ENCODE assay signal across 10 cellular contexts in the genomic region with DNA sequence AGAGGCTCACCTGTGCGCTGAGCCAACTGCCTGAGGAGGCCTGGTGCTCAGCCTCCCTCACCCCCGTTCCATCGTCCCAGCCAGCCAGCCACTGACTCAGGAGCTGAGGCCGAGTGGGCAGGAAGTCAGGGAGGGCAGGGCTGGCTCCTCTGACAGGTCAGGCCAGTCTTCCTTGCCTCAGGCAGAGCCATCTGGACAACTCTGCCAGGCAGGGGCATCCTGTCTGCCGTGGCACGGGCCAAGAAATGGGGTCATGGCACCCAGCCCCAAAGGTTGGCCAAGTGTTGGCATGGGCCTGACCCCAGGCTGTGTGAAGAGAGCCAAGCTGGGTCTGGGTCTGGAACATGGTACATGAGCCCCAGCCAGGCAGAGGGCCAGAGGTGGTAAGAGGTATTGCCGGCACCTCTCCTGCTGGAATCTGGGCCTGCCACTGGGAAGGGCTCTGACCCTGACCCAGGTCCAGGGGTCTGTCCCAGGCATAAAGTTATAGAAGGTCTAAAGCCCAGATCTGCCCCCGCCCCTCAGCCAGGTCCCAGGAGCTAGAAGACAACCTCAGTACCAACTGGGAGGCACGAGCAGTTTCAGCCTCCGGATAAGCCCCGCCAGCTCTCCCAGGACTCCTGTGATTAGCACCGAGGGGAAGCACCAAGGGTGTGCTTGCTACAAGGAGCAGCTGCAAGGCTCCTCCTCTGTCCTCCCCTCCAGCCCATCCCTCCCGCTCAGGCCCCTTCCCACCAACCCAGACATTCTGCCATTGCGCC. TPM values are rescaled to one million over a fixed set of nuclear protein-coding genes. Genes with fewer than 3 reads are reported as not detected.
DNase-seq lines count a peak whose midpoint lies in the region; ATAC-seq and TF ChIP-seq lines count a peak whose summit lies in the region.
"Had no signal": no experiment of that assay in that cellular context is flagged by ENCODE, and none has a peak within 500 bp of the region (broad histone marks: within the 10 kb centered on the region; RNA-seq: fewer than 3 reads in every experiment).

No MANE protein-coding gene starts in this region.

- CTCF ChIA-PET in HEK293T (lab: Yijun Ruan, JAX), result interaction anchor here (1.2 kb wide), 1 partner anchor 33 kb away, joined by 3 read pairs; no protein-coding TSS in a partner anchor

- H3K4me1 ChIP-seq in thoracic aorta (ENCODE audit: control insufficient read depth in 1 of 2, low read depth in 2 of 2), result peaks cover 28 to 41% of the 10 kb centered on the region in 2 donors

- TF ChIP-seq CTCF in fibroblast of mammary gland (conservative IDR thresholded peaks at IDR 0.05; ENCODE audit: control insufficient read depth, insufficient read depth, low read depth, low read length) (no peak), thoracic aorta (IDR thresholded peaks at IDR 0.05) (no peak)

- H3K27me3 ChIP-seq in thoracic aorta (replicated peaks; ENCODE audit: insufficient read depth), result no peaks in the 10 kb centered on the region

- no peak for ATAC-seq in thoracic aorta (ENCODE audit: insufficient number of reproducible peaks, low FRiP score, low read depth)
- ATAC-seq: sciatic nerve had no signal

- H3K9me3 ChIP-seq in thoracic aorta, result no peaks in the 10 kb centered on the region

- H3K4me3 ChIP-seq in fibroblast of mammary gland (ENCODE audit: control insufficient read depth, low read depth, low read length) (no peak overlapping the region), thoracic aorta (no peak overlapping the region)

- peak overlapping the region; percentile 99 for H3K27ac ChIP-seq in thoracic aorta

- DNase-seq in GOT3 (lab: John Stamatoyannopoulos, UW) (peak; percentile 19), RPMI7951 (ENCODE audit: low read depth) (peak; percentile 79), fibroblast of mammary gland (ENCODE audit: low read depth) (peak; percentile 48), thoracic aorta (ENCODE audit: low spot score) (peak; percentile 54), KG1 (lab: John Stamatoyannopoulos, UW) (no peak), HEK293T (ENCODE audit: extremely low spot score) (no peak)
- DNase-seq in activated naive CD4-positive, alpha-beta T cell treated with Interleukin-2 at 50 U/mL for 16 hours, result no peak
- DNase-seq: activated T-cell treated with anti-CD3 and anti-CD28 coated beads for 4 hours, NCI-H774 had no signal

- peaks cover 6% of the 10 kb centered on the region for H3K36me3 ChIP-seq in thoracic aorta

- POLR2A ChIA-PET in HEK293T (lab: Yijun Ruan, JAX), result no interaction called here

TF ChIP-seq in HEK293T, 16 proteins besides CTCF, POLR2A, EP300 and RAD21:
- no peak for TF ChIP-seq CTBP1 (IDR thresholded peaks at IDR 0.05; ENCODE audit: borderline replicate concordance)
- TF ChIP-seq ELF4 (IDR thresholded peaks at IDR 0.05), result no peak
- TF ChIP-seq L3MBTL2 (conservative IDR thresholded peaks at IDR 0.05), result no peak
- TF ChIP-seq SP1 (IDR thresholded peaks at IDR 0.05), result no peak
- TF ChIP-seq, protein P1, sequence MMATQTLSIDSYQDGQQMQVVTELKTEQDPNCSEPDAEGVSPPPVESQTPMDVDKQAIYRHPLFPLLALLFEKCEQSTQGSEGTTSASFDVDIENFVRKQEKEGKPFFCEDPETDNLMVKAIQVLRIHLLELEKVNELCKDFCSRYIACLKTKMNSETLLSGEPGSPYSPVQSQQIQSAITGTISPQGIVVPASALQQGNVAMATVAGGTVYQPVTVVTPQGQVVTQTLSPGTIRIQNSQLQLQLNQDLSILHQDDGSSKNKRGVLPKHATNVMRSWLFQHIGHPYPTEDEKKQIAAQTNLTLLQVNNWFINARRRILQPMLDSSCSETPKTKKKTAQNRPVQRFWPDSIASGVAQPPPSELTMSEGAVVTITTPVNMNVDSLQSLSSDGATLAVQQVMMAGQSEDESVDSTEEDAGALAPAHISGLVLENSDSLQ (IDR thresholded peaks at IDR 0.05), result no peak
- no peak for TF ChIP-seq LEF1 (IDR thresholded peaks at IDR 0.05; ENCODE audit: borderline replicate concordance)
- no peak for TF ChIP-seq HDGF (IDR thresholded peaks at IDR 0.05; ENCODE audit: borderline replicate concordance)
- TF ChIP-seq BHLHE40 (IDR thresholded peaks at IDR 0.05; ENCODE audit: borderline replicate concordance), result no peak
- no peak for TF ChIP-seq ARNT (IDR thresholded peaks at IDR 0.05)
- TF ChIP-seq ZNF384 (IDR thresholded peaks at IDR 0.05), result no peak
- no peak for TF ChIP-seq FOXK2 (IDR thresholded peaks at IDR 0.05)
- no peak for TF ChIP-seq FOXM1 (IDR thresholded peaks at IDR 0.05; ENCODE audit: borderline replicate concordance)
- no peak for TF ChIP-seq FOXA1 (IDR thresholded peaks at IDR 0.05)
- TF ChIP-seq NFRKB (IDR thresholded peaks at IDR 0.05), result no peak
- TF ChIP-seq SUZ12 (IDR thresholded peaks at IDR 0.05), result no peak

RNA-seq across cellular contexts. Expression of a gene that starts 2.5 kb away (rescaled TPM):
- total RNA-seq in RPMI7951 (2014; rRNA removed; shearing (Covaris generic)), result 23.1 and 28.3 TPM in 2 replicates
- 100 to 1,000 TPM; 197 to 217 TPM for total RNA-seq in thoracic aorta

RNA-seq across cellular contexts. Expression of a gene that starts 18.1 kb away (rescaled TPM):
- total RNA-seq in RPMI7951 (2014; rRNA removed; shearing (Covaris generic)), result 25.8 and 46.3 TPM in 2 replicates
- total RNA-seq in thoracic aorta, result 10 to 100 TPM; 18.4 to 21.1 TPM

RNA-seq across cellular contexts. Expression of a gene that starts 47.2 kb away (rescaled TPM):
- total RNA-seq in RPMI7951 (2014; rRNA removed; shearing (Covaris generic)), result 13.8 and 18.9 TPM in 2 replicates
- total RNA-seq in thoracic aorta, result 10 to 100 TPM; 71.1 to 79.1 TPM

RNA-seq across cellular contexts. Expression of a gene that starts 53.3 kb away (rescaled TPM):
- 0.24 and 0.49 TPM in 2 replicates for total RNA-seq in RPMI7951 (2014; rRNA removed; shearing (Covaris generic))
- total RNA-seq in thoracic aorta, result 10 to 100 TPM; 19.5 to 32.9 TPM

RNA-seq across cellular contexts. Expression of a gene that starts 56.5 kb away (rescaled TPM):
- total RNA-seq in RPMI7951 (2014; rRNA removed; shearing (Covaris generic)), result 38.6 and 44.0 TPM in 2 replicates
- total RNA-seq in thoracic aorta, result 10 to 100 TPM; 35.2 to 52.2 TPM

Comparison
In these comparisons a context has a peak if more than half of its experiments do, and no peak if none do; other contexts are left out.
1. DNase-seq: peak in GOT3 (single experiment), RPMI7951 (single experiment), fibroblast of mammary gland (single experiment) and thoracic aorta (single experiment); none in activated naive CD4-positive, alpha-beta T cell treated with Interleukin-2 at 50 U/mL for 16 hours (single experiment), KG1 (single experiment) and HEK293T (single experiment).